Comparison of ENCODE assay signal across 1 cellular context in the genomic region with DNA sequence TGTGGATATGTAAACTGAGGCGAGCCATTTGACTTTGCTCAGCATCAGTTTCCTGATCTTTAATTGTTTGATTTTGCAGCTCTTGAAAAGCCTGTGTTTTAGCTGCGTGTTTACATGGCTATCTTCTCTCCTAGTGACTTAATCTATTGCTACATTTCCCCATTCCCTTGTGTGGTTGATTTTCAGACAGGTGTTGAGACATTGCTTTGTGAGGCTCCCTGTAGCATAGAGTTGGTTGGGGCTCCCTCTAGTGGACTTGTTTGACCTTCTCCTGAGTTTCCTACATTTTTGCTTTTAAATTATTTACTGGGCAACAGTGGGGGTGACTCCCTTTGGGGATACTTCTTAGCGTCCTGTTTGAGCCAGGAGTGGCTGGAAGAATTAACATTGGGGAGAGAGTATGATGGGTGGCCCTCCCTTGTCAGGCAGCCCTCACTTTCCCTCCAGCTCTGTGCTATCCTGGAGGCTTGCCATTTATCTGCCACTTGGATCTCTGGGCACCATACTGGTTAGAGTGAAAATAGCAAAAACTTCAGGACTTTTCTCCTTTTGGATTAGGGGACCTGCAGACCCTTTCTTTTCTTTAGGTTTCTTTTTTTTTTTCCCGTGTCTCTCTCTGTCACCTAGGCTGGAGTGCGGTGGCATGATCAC.
TF ChIP-seq lines count a peak whose summit lies in the region.

No MANE protein-coding gene starts in this region.

TF ChIP-seq in K562, 482 proteins besides CTCF, POLR2A, EP300 and RAD21 (continues in another document):
- TF ChIP-seq ARID2 (IDR thresholded peaks at IDR 0.05) (0 out of 2 replicates have a peak, but pooled peaks have one; percentile 39), DIDO1 (tag; IDR thresholded peaks at IDR 0.05; ENCODE audit: low read depth) (no peak), ZNF384 (IDR thresholded peaks at IDR 0.05; ENCODE audit: low read depth, low read length) (no peak), ZNF436 (CRISPR knock-in tag; IDR thresholded peaks at IDR 0.05) (no peak), GATAD2B (IDR thresholded peaks at IDR 0.05; ENCODE audit: borderline replicate concordance) (no peak), POLR2H (tag; IDR thresholded peaks at IDR 0.05; ENCODE audit: low read depth) (no peak), SMC3 (conservative IDR thresholded peaks at IDR 0.05; ENCODE audit: insufficient read depth, low read depth, low read length) (peak; percentile 82), RB1 (IDR thresholded peaks at IDR 0.05; ENCODE audit: low read depth) (0 out of 2 replicates have a peak, but pooled peaks have one; percentile 30), NFIC (IDR thresholded peaks at IDR 0.05) (0 out of 2 replicates have a peak, but pooled peaks have one; percentile 6), CEBPB (tag; IDR thresholded peaks at IDR 0.05) (peak; percentile 95), ARID1B (IDR thresholded peaks at IDR 0.05) (peak; percentile 25; the same call in 1 of the 2 replicates), FOXK2 (conservative IDR thresholded peaks at IDR 0.05 in 1 of 2, IDR thresholded peaks at IDR 0.05 in 1 of 2; ENCODE audit: low read depth in 2 of 2) (peak; percentile 82 to 84), CEBPG (CRISPR knock-in tag; IDR thresholded peaks at IDR 0.05) (peak; percentile 76), CEBPG (tag; conservative IDR thresholded peaks at IDR 0.05 in 1 of 2, IDR thresholded peaks at IDR 0.05 in 1 of 2) (peak; percentile 85 to 90), KDM1A (IDR thresholded peaks at IDR 0.05) (no peak), MYC (IDR thresholded peaks at IDR 0.05; ENCODE audit: low read depth, low read length) (peak; percentile 45), MYC (CRISPR knock-in tag; IDR thresholded peaks at IDR 0.05; ENCODE audit: borderline replicate concordance, low read depth) (no peak), MEIS2 (IDR thresholded peaks at IDR 0.05; ENCODE audit: partially characterized antibody) (peak; percentile 66), CTBP1 (IDR thresholded peaks at IDR 0.05; ENCODE audit: borderline replicate concordance) (peak; percentile 43; the same call in 1 of the 2 replicates), RBFOX2 (IDR thresholded peaks at IDR 0.05; ENCODE audit: low read depth, low read length) (no peak), POU5F1 (IDR thresholded peaks at IDR 0.05; ENCODE audit: borderline replicate concordance, low read depth, low read length, partially characterized antibody) (no peak), ZNF766 (CRISPR knock-in tag; conservative IDR thresholded peaks at IDR 0.05) (peak; percentile 86), ESRRA (IDR thresholded peaks at IDR 0.05; ENCODE audit: borderline replicate concordance, low read depth) (peak; percentile 44; the same call in 1 of the 2 replicates), XRCC5 (IDR thresholded peaks at IDR 0.05; ENCODE audit: low read depth, low read length) (0 out of 2 replicates have a peak, but pooled peaks have one; percentile 59), TEAD1 (CRISPR knock-in tag; IDR thresholded peaks at IDR 0.05) (peak in 1 of 2 experiments; percentile 56; a peak in 1 of 4 replicates), MED1 (CRISPR knock-in tag; IDR thresholded peaks at IDR 0.05; ENCODE audit: borderline replicate concordance) (no peak), NFATC3 (IDR thresholded peaks at IDR 0.05) (0 out of 2 replicates have a peak, but pooled peaks have one; percentile 33), CBFA2T3 (IDR thresholded peaks at IDR 0.05) (peak; percentile 5; the same call in 1 of the 2 replicates), TOE1 (IDR thresholded peaks at IDR 0.05; ENCODE audit: borderline replicate concordance) (peak; percentile 27; the same call in 1 of the 2 replicates), TOE1 (CRISPR knock-in tag; IDR thresholded peaks at IDR 0.05; ENCODE audit: borderline replicate concordance, low read depth) (no peak), TBL1XR1 (IDR thresholded peaks at IDR 0.05; ENCODE audit: low read length in 2 of 2) (no peak), ATF7 (IDR thresholded peaks at IDR 0.05) (peak; percentile 31; the same call in 1 of the 2 replicates), CC2D1A (IDR thresholded peaks at IDR 0.05) (peak; percentile 61; the same call in 1 of the 2 replicates), JUND (IDR thresholded peaks at IDR 0.05; ENCODE audit: borderline replicate concordance, low read depth, low read length) (peak; percentile 46; the same call in 1 of the 2 replicates), JUND (tag; IDR thresholded peaks at IDR 0.05; ENCODE audit: borderline replicate concordance, low read depth, low read length) (no peak; the same call in 2 of the 3 replicates), MAFK (IDR thresholded peaks at IDR 0.05; ENCODE audit: low read length) (peak; percentile 11; the same call in 1 of the 2 replicates), OTX1 (CRISPR knock-in tag; IDR thresholded peaks at IDR 0.05) (no peak)
- TF ChIP-seq, protein P1, sequence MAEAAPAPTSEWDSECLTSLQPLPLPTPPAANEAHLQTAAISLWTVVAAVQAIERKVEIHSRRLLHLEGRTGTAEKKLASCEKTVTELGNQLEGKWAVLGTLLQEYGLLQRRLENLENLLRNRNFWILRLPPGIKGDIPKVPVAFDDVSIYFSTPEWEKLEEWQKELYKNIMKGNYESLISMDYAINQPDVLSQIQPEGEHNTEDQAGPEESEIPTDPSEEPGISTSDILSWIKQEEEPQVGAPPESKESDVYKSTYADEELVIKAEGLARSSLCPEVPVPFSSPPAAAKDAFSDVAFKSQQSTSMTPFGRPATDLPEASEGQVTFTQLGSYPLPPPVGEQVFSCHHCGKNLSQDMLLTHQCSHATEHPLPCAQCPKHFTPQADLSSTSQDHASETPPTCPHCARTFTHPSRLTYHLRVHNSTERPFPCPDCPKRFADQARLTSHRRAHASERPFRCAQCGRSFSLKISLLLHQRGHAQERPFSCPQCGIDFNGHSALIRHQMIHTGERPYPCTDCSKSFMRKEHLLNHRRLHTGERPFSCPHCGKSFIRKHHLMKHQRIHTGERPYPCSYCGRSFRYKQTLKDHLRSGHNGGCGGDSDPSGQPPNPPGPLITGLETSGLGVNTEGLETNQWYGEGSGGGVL (CRISPR knock-in tag; IDR thresholded peaks at IDR 0.05) = no peak
- TF ChIP-seq, protein P2, sequence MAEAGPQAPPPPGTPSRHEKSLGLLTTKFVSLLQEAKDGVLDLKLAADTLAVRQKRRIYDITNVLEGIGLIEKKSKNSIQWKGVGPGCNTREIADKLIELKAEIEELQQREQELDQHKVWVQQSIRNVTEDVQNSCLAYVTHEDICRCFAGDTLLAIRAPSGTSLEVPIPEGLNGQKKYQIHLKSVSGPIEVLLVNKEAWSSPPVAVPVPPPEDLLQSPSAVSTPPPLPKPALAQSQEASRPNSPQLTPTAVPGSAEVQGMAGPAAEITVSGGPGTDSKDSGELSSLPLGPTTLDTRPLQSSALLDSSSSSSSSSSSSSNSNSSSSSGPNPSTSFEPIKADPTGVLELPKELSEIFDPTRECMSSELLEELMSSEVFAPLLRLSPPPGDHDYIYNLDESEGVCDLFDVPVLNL (CRISPR knock-in tag; IDR thresholded peaks at IDR 0.05; ENCODE audit: low read depth) = no peak
- TF ChIP-seq, protein P3, sequence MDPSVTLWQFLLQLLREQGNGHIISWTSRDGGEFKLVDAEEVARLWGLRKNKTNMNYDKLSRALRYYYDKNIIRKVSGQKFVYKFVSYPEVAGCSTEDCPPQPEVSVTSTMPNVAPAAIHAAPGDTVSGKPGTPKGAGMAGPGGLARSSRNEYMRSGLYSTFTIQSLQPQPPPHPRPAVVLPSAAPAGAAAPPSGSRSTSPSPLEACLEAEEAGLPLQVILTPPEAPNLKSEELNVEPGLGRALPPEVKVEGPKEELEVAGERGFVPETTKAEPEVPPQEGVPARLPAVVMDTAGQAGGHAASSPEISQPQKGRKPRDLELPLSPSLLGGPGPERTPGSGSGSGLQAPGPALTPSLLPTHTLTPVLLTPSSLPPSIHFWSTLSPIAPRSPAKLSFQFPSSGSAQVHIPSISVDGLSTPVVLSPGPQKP (CRISPR knock-in tag; IDR thresholded peaks at IDR 0.05) = no peak
- TF ChIP-seq, protein P4, sequence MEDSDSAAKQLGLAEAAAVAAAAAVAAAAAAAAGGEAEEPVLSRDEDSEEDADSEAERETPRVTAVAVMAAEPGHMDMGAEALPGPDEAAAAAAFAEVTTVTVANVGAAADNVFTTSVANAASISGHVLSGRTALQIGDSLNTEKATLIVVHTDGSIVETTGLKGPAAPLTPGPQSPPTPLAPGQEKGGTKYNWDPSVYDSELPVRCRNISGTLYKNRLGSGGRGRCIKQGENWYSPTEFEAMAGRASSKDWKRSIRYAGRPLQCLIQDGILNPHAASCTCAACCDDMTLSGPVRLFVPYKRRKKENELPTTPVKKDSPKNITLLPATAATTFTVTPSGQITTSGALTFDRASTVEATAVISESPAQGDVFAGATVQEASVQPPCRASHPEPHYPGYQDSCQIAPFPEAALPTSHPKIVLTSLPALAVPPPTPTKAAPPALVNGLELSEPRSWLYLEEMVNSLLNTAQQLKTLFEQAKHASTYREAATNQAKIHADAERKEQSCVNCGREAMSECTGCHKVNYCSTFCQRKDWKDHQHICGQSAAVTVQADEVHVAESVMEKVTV (CRISPR knock-in tag; IDR thresholded peaks at IDR 0.05) = peak; percentile 81
- TF ChIP-seq, protein P5, sequence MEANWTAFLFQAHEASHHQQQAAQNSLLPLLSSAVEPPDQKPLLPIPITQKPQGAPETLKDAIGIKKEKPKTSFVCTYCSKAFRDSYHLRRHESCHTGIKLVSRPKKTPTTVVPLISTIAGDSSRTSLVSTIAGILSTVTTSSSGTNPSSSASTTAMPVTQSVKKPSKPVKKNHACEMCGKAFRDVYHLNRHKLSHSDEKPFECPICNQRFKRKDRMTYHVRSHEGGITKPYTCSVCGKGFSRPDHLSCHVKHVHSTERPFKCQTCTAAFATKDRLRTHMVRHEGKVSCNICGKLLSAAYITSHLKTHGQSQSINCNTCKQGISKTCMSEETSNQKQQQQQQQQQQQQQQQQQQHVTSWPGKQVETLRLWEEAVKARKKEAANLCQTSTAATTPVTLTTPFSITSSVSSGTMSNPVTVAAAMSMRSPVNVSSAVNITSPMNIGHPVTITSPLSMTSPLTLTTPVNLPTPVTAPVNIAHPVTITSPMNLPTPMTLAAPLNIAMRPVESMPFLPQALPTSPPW (CRISPR knock-in tag; IDR thresholded peaks at IDR 0.05) = peak; percentile 32; the same call in 1 of the 2 replicates
- TF ChIP-seq, protein P6, sequence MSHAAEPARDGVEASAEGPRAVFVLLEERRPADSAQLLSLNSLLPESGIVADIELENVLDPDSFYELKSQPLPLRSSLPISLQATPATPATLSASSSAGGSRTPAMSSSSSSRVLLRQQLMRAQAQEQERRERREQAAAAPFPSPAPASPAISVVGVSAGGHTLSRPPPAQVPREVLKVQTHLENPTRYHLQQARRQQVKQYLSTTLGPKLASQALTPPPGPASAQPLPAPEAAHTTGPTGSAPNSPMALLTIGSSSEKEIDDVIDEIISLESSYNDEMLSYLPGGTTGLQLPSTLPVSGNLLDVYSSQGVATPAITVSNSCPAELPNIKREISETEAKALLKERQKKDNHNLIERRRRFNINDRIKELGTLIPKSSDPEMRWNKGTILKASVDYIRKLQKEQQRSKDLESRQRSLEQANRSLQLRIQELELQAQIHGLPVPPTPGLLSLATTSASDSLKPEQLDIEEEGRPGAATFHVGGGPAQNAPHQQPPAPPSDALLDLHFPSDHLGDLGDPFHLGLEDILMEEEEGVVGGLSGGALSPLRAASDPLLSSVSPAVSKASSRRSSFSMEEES (CRISPR knock-in tag; IDR thresholded peaks at IDR 0.05) = no peak
- TF ChIP-seq, protein P7, sequence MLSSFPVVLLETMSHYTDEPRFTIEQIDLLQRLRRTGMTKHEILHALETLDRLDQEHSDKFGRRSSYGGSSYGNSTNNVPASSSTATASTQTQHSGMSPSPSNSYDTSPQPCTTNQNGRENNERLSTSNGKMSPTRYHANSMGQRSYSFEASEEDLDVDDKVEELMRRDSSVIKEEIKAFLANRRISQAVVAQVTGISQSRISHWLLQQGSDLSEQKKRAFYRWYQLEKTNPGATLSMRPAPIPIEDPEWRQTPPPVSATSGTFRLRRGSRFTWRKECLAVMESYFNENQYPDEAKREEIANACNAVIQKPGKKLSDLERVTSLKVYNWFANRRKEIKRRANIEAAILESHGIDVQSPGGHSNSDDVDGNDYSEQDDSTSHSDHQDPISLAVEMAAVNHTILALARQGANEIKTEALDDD (IDR thresholded peaks at IDR 0.05) = peak; percentile 39; the same call in 1 of the 2 replicates
